In genomic region chr7:126185959-126186580, GRCh38 we compare ENCODE assay signal across 17 cellular contexts.
DNase-seq lines count a peak whose midpoint lies in the region; TF ChIP-seq lines count a peak whose summit lies in the region.
"Had no signal": no experiment of that assay in that cellular context is flagged by ENCODE, and none has a peak within 500 bp of the region (broad histone marks: within the 10 kb centered on the region; RNA-seq: fewer than 3 reads in every experiment).

No MANE protein-coding gene starts in this region.

- no peaks in the 10 kb centered on the region for H3K4me1 ChIP-seq in NT2/D1 (ENCODE audit: insufficient read depth, insufficient read length)
- H3K4me1 ChIP-seq: gastrocnemius medialis, upper lobe of right lung had no signal

- DNase-seq in NCI-H524 (lab: John Stamatoyannopoulos, UW): peak; percentile 23 to 35
- DNase-seq in NCI-H524 treated with DMSO at 0.1 percent for 48 hours (lab: John Stamatoyannopoulos, UW): no peak
- DNase-seq in NT2/D1 (ENCODE audit: low read depth, low spot score): peak; percentile 48
- peak; percentile 54 for DNase-seq in epithelial cell of esophagus (ENCODE audit: low read depth)
- peak; percentile 48 for DNase-seq in posterior vena cava (ENCODE audit: low spot score)
- no peak for DNase-seq in nucleus accumbens (lab: John Stamatoyannopoulos, UW)
- no peak for DNase-seq in ACHN
- DNase-seq in SIG-M5 treated with dmso at 0.1 percent for 504 hours (lab: John Stamatoyannopoulos, UW; ENCODE audit: unreplicated experiment): no peak
- DNase-seq: activated CD8-positive, alpha-beta T cell treated with anti-CD3 and anti-CD28 coated beads for 36 hours; activated T-cell treated with anti-CD3 and anti-CD28 coated beads, Interleukin-2, amount 50 U/mL, for 72 hours; CD4-positive, CD25-positive, alpha-beta regulatory T cell; DMS79; gastrocnemius medialis; KBM-7; mesenchymal stem cell; NCI-H1105 treated with DMSO at 0.1 percent for 48 hours; upper lobe of right lung had no signal

- no peak for TF ChIP-seq CTCF in epithelial cell of esophagus (IDR thresholded peaks at IDR 0.05; ENCODE audit: insufficient read depth, low read depth, low read length, missing control alignments)

- in situ Hi-C loops in ACHN (cut with HindIII; ENCODE audit: low pct_ligation_motif_present, low pct_unique_long_range_greater_than_20kb, low sequenced_read_pairs): no loop called here

- no peaks in the 10 kb centered on the region for H3K27me3 ChIP-seq in NT2/D1 (ENCODE audit: insufficient read depth, insufficient read length)
- H3K27me3 ChIP-seq: gastrocnemius medialis, upper lobe of right lung had no signal

- intact Hi-C loops in posterior vena cava (cut with DNase I): no loop called here

- no peaks in the 10 kb centered on the region for H3K9me3 ChIP-seq in NT2/D1 (ENCODE audit: insufficient read depth, low read length)
- H3K9me3 ChIP-seq: gastrocnemius medialis, upper lobe of right lung had no signal

- no peak overlapping the region for H3K9ac ChIP-seq in NT2/D1 (ENCODE audit: insufficient read length, low read depth)

- H3K4me3 ChIP-seq in NT2/D1 (ENCODE audit: insufficient read length, low read depth) (no peak overlapping the region), epithelial cell of esophagus (ENCODE audit: low read length) (no peak overlapping the region)
- H3K4me3 ChIP-seq: gastrocnemius medialis, upper lobe of right lung had no signal

- no peaks in the 10 kb centered on the region for H3K36me3 ChIP-seq in NT2/D1 (ENCODE audit: insufficient read depth, insufficient read length, low read length)
- H3K36me3 ChIP-seq: gastrocnemius medialis, upper lobe of right lung had no signal

Comparison
In these comparisons a context has a peak if more than half of its experiments do, and no peak if none do; other contexts are left out.
1. DNase-seq: peak in NCI-H524 (2 of 2), NT2/D1 (single experiment), epithelial cell of esophagus (single experiment) and posterior vena cava (single experiment); none in NCI-H524 treated with DMSO at 0.1 percent for 48 hours (single experiment), nucleus accumbens (0 of 56), ACHN (single experiment) and SIG-M5 treated with dmso at 0.1 percent for 504 hours (single experiment).